Comparison of ENCODE assay signal across 20 cellular contexts in genomic region chr2:140667203-140667602, GRCh38.
"Had no signal": no experiment of that assay in that cellular context is flagged by ENCODE, and none has a peak within 500 bp of the region (broad histone marks: within the 10 kb centered on the region; RNA-seq: fewer than 3 reads in every experiment).

No MANE protein-coding gene starts in this region.

- H3K36me3 ChIP-seq: colonic mucosa, esophagus squamous epithelium, gastroesophageal sphincter, neutrophil, sigmoid colon had no signal

- DNase-seq: colonic mucosa; dermis blood vessel endothelial cell; esophagus squamous epithelium; foreskin fibroblast; glutamatergic neuron; immature natural killer cell; kidney; left cardiac atrium; left ventricle myocardium superior; mesenchymal stem cell; naive B cell; sigmoid colon; stimulated activated CD4-positive, alpha-beta T cell treated with anti-CD3 and anti-CD28 coated beads, Interleukin-12 subunit alpha, Interleukin-12 subunit beta, amount 100 ng/mL, for 4 hours; stimulated activated naive CD4-positive, alpha-beta T cell; trophoblast cell had no signal

- H3K9me3 ChIP-seq: colonic mucosa, esophagus squamous epithelium, gastroesophageal sphincter, neutrophil, sigmoid colon had no signal

- H3K27ac Mint-ChIP-seq: immature natural killer cell, naive B cell had no signal

- H3K4me3 Mint-ChIP-seq: immature natural killer cell, naive B cell, nephron had no signal

- ATAC-seq: gastroesophageal sphincter, left cardiac atrium, left ventricle myocardium superior had no signal

- H3K4me3 ChIP-seq: colonic mucosa, esophagus squamous epithelium, gastroesophageal sphincter, lung, sigmoid colon, skin epidermis had no signal

- H3K27me3 ChIP-seq: colonic mucosa, esophagus squamous epithelium, gastroesophageal sphincter, neutrophil, sigmoid colon had no signal

- H3K36me3 Mint-ChIP-seq: immature natural killer cell, naive B cell had no signal

- H3K27ac ChIP-seq: colonic mucosa, esophagus squamous epithelium, gastroesophageal sphincter, neutrophil, sigmoid colon, skin epidermis had no signal

- H3K27me3 Mint-ChIP-seq: naive B cell had no signal

- H3K4me1 Mint-ChIP-seq: immature natural killer cell, naive B cell, nephron had no signal

- H3K4me1 ChIP-seq: colonic mucosa, esophagus squamous epithelium, gastroesophageal sphincter, sigmoid colon had no signal

- FAIRE-seq: kidney had no signal
